In the genomic region with DNA sequence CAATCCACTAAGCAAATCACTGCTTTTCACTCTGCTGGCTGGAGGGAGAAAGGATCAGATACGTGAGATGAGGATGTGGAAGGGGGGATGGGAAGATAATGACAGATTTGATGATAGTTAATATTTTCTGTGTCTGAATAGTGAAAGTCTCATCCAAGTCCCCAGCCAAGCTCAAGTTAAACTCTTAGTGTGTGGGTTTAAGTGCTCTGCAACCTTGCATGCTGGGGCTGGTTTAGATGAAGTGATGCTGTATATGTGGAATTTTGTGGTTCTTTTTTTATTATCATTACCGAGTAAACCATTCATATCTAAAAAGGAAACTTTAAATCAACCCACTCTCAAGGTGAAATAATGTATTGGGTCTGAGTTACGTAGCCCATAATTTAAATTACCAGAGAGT, we compare ENCODE assay signal across 20 cellular contexts.
DNase-seq lines count a peak whose midpoint lies in the region; ATAC-seq, FAIRE-seq and TF ChIP-seq lines count a peak whose summit lies in the region.
"Had no signal": no experiment of that assay in that cellular context is flagged by ENCODE, and none has a peak within 500 bp of the region (broad histone marks: within the 10 kb centered on the region; RNA-seq: fewer than 3 reads in every experiment).

No MANE protein-coding gene starts in this region.

- no peak overlapping the region for H3K4me2 ChIP-seq in GM23338
- no peak overlapping the region for H3K4me2 ChIP-seq in GM12878 (ENCODE audit: control insufficient read depth, insufficient read depth)
- H3K4me2 ChIP-seq in keratinocyte (ENCODE audit: control insufficient read depth, extremely low read depth, insufficient read depth, low read depth, low read length) = peak overlapping the region; percentile 98

- H3K4me1 Mint-ChIP-seq in GM23338 (peaks cover 3% of the 10 kb centered on the region; the same call in 1 of the 3 replicates), CD14-positive monocyte (peaks cover 9% of the 10 kb centered on the region)
- H3K4me1 Mint-ChIP-seq in activated naive CD8-positive, alpha-beta T cell treated with anti-CD3 and anti-CD28 coated beads, Interleukin-2, amount 50 U/mL, for 24 hours = peaks cover 30% of the 10 kb centered on the region

- no peaks in the 10 kb centered on the region for H3K36me3 Mint-ChIP-seq in GM23338 (ENCODE audit: low read depth)
- no peaks in the 10 kb centered on the region for H3K36me3 Mint-ChIP-seq in CD14-positive monocyte
- no peaks in the 10 kb centered on the region for H3K36me3 Mint-ChIP-seq in activated naive CD8-positive, alpha-beta T cell treated with anti-CD3 and anti-CD28 coated beads, Interleukin-2, amount 50 U/mL, for 24 hours (ENCODE audit: low read depth)

- H3K4me3 Mint-ChIP-seq in GM23338 = no peak overlapping the region
- H3K4me3 Mint-ChIP-seq in CD14-positive monocyte = no peak overlapping the region
- no peak overlapping the region for H3K4me3 Mint-ChIP-seq in activated naive CD8-positive, alpha-beta T cell treated with anti-CD3 and anti-CD28 coated beads, Interleukin-2, amount 50 U/mL, for 24 hours

- no peak for TF ChIP-seq EP300 in GM12878 (IDR thresholded peaks at IDR 0.05; ENCODE audit: borderline replicate concordance in 1 of 2, control insufficient read depth in 1 of 2, low read depth in 2 of 2, low read length in 2 of 2)

- H3K27ac ChIP-seq in GM23338 (ENCODE audit: low read depth) (no peak overlapping the region), GM12878 (ENCODE audit: control insufficient read depth, insufficient read depth) (no peak overlapping the region), keratinocyte (ENCODE audit: control insufficient read depth, insufficient read depth, low read length) (peak overlapping the region; percentile 84)
- H3K27ac ChIP-seq: C4-2B had no signal

- CTCF ChIA-PET in GM12878 (lab: Yijun Ruan, JAX) = no interaction called here

- H3K79me2 ChIP-seq in GM23338 (replicated peaks; ENCODE audit: insufficient read depth) = no peaks in the 10 kb centered on the region
- no peaks in the 10 kb centered on the region for H3K79me2 ChIP-seq in GM12878 (ENCODE audit: control insufficient read depth, insufficient read depth, low read length)
- no peaks in the 10 kb centered on the region for H3K79me2 ChIP-seq in keratinocyte (ENCODE audit: control insufficient read depth, insufficient read depth, low read length)

- DNase-seq in Daoy (ENCODE audit: low read depth) = peak; percentile 27
- DNase-seq in GM23338 (ENCODE audit: low spot score) = no peak
- DNase-seq in GM12878 (ENCODE audit: low read depth, low spot score) = no peak
- no peak for DNase-seq in keratinocyte (ENCODE audit: low read depth, low spot score)
- DNase-seq in CD14-positive monocyte (ENCODE audit: low spot score) = no peak
- DNase-seq in activated naive CD8-positive, alpha-beta T cell treated with anti-CD3 and anti-CD28 coated beads, Interleukin-2, amount 50 U/mL, for 24 hours = no peak
- DNase-seq: AML-193, DMS79 treated with DMSO at 0.1 percent for 48 hours, GF-D8, HCEC 1CT, NCI-H1092 treated with DMSO at 0.1 percent for 48 hours, NCI-H1694, NCI-H2081 treated with DMSO at 0.1 percent for 48 hours, SW 1271 had no signal

- ATAC-seq in GM23338 (no peak), GM12878 (no peak), HG03521 (IDR thresholded peaks at IDR 0.05; ENCODE audit: unreplicated experiment) (no peak), HG03039 (IDR thresholded peaks at IDR 0.05; ENCODE audit: unreplicated experiment) (no peak)
- no peak for ATAC-seq in activated naive CD8-positive, alpha-beta T cell treated with anti-CD3 and anti-CD28 coated beads, Interleukin-2, amount 50 U/mL, for 24 hours
- ATAC-seq: Panc1, Right ventricle myocardium inferior had no signal

- intact Hi-C loops in GM12878 (cut with micrococcal nuclease; ENCODE audit: unreplicated experiment) (no loop called here), CD14-positive monocyte (cut with micrococcal nuclease) (no loop called here)

- TF ChIP-seq POLR2A in GM12878 (IDR thresholded peaks at IDR 0.05; ENCODE audit: low read depth, low read length) = no peak

- in situ Hi-C loops in GM12878 (cut with MboI) = no loop called here

- H2AFZ ChIP-seq in GM23338 (peak overlapping the region; percentile 16; the same call in 1 of the 2 replicates), GM12878 (ENCODE audit: control insufficient read depth, low read depth, low read length) (no peak overlapping the region), keratinocyte (ENCODE audit: control insufficient read depth, low read length) (peak overlapping the region; percentile 55)

- no peaks in the 10 kb centered on the region for H3K9me3 ChIP-seq in GM12878 (replicated peaks; ENCODE audit: control insufficient read depth, insufficient read depth, low read length)
- H3K9me3 ChIP-seq in keratinocyte (ENCODE audit: control insufficient read depth, low read depth, low read length) = no peaks in the 10 kb centered on the region

- H3F3A ChIP-seq in GM23338 (replicated peaks; ENCODE audit: low read depth) = no peaks in the 10 kb centered on the region

- H3K9me3 Mint-ChIP-seq in GM23338 (no peaks in the 10 kb centered on the region), CD14-positive monocyte (no peaks in the 10 kb centered on the region)
- H3K9me3 Mint-ChIP-seq in activated naive CD8-positive, alpha-beta T cell treated with anti-CD3 and anti-CD28 coated beads, Interleukin-2, amount 50 U/mL, for 24 hours = no peaks in the 10 kb centered on the region

- POLR2A ChIA-PET in GM12878 (lab: Charles Lee) = interaction anchor here (0.7 kb wide), 1 partner anchor 557 kb away, joined by 3 read pairs; no protein-coding TSS in a partner anchor

- 57% methylated on average over 3 of the region's 3 CpGs for WGBS in GM12878 (ENCODE audit: insufficient coverage, insufficient replicate concordance, low lambda C conversion rate, missing lambda C conversion rate)

- no peaks in the 10 kb centered on the region for H4K20me1 ChIP-seq in GM23338 (replicated peaks; ENCODE audit: insufficient read depth)
- H4K20me1 ChIP-seq in GM12878 (ENCODE audit: control insufficient read depth, insufficient read depth) = no peaks in the 10 kb centered on the region
- no peaks in the 10 kb centered on the region for H4K20me1 ChIP-seq in keratinocyte (ENCODE audit: control insufficient read depth, extremely low read depth, insufficient read depth, low read length)

- H3K36me3 ChIP-seq in GM23338 (ENCODE audit: insufficient read depth) (no peaks in the 10 kb centered on the region), GM12878 (ENCODE audit: control insufficient read depth in 2 of 2, insufficient read depth in 2 of 2, low read length in 1 of 2) (no peaks in the 10 kb centered on the region), keratinocyte (ENCODE audit: control insufficient read depth in 2 of 2, extremely low read depth in 1 of 2, insufficient read depth in 2 of 2, low read length in 2 of 2) (no peaks in the 10 kb centered on the region)

- H3K9me1 ChIP-seq in keratinocyte (ENCODE audit: control insufficient read depth, extremely low read depth, insufficient read depth, low read length) = no peaks in the 10 kb centered on the region

- H3K27me3 Mint-ChIP-seq in GM23338 (ENCODE audit: insufficient read depth, low read depth, poor library complexity) (no peaks in the 10 kb centered on the region), CD14-positive monocyte (ENCODE audit: low read depth in 3 of 3) (peaks cover 0 to 2% (median 0%) of the 10 kb centered on the region in 3 donors)
- H3K27me3 Mint-ChIP-seq in activated naive CD8-positive, alpha-beta T cell treated with anti-CD3 and anti-CD28 coated beads, Interleukin-2, amount 50 U/mL, for 24 hours = no peaks in the 10 kb centered on the region

- TF ChIP-seq CTCF in GM23338 (conservative IDR thresholded peaks at IDR 0.05; ENCODE audit: low read depth in 2 of 2) (no peak), GM12878 (IDR thresholded peaks at IDR 0.05 in 2 of 3, conservative IDR thresholded peaks at IDR 0.05 in 1 of 3; ENCODE audit: control insufficient read depth in 2 of 3, extremely low read depth in 1 of 3, insufficient read depth in 1 of 3, low read depth in 3 of 3, low read length in 3 of 3) (no peak), keratinocyte (optimal IDR thresholded peaks at IDR 0.05 in 1 of 3, IDR thresholded peaks at IDR 0.05 in 1 of 3, conservative IDR thresholded peaks at IDR 0.05 in 1 of 3; ENCODE audit: extremely low read depth in 1 of 3, insufficient read depth in 2 of 3, low read length in 3 of 3) (no peak), CD14-positive monocyte (IDR thresholded peaks at IDR 0.05) (no peak)

- H3K27me3 ChIP-seq in GM23338 (ENCODE audit: insufficient read depth) (no peaks in the 10 kb centered on the region), GM12878 (replicated peaks in 1 of 2; ENCODE audit: control insufficient read depth in 2 of 2, insufficient read depth in 2 of 2, low read length in 1 of 2) (no peaks in the 10 kb centered on the region), keratinocyte (ENCODE audit: control insufficient read depth, extremely low read depth, insufficient read depth, low read length) (no peaks in the 10 kb centered on the region)

- H3K9me2 ChIP-seq in GM23338 (ENCODE audit: insufficient read depth) = no peaks in the 10 kb centered on the region

- no TSS peak for BruUV-seq in GM12878 (replicated peaks; lab: Mats Ljungman, UMichigan)

- no peak overlapping the region for H3K27ac Mint-ChIP-seq in GM23338
- no peak overlapping the region for H3K27ac Mint-ChIP-seq in CD14-positive monocyte
- H3K27ac Mint-ChIP-seq in activated naive CD8-positive, alpha-beta T cell treated with anti-CD3 and anti-CD28 coated beads, Interleukin-2, amount 50 U/mL, for 24 hours = no peak overlapping the region

- H3K4me3 ChIP-seq in GM23338 (no peak overlapping the region), GM12878 (no peak overlapping the region), keratinocyte (ENCODE audit: control insufficient read depth in 2 of 3, extremely low read depth in 1 of 3, insufficient read depth in 2 of 3, low read depth in 1 of 3, low read length in 3 of 3) (peak overlapping the region in 2 of 3 experiments; percentile 56 to 73)

- H3K9ac ChIP-seq in GM12878 (ENCODE audit: control insufficient read depth, insufficient read depth, low read length) (no peak overlapping the region), keratinocyte (ENCODE audit: control insufficient read depth, extremely low read depth, insufficient read depth, low read length) (peak overlapping the region; percentile 65)

- FAIRE-seq in GM12878 (lab: Jason Lieb, UNC) = no peak
- FAIRE-seq in keratinocyte (lab: Jason Lieb, UNC) = peak; percentile 78
- FAIRE-seq: GM12891 had no signal

- no peaks in the 10 kb centered on the region for H3K4me1 ChIP-seq in GM23338 (ENCODE audit: insufficient read depth)
- H3K4me1 ChIP-seq in GM12878 (ENCODE audit: control insufficient read depth, insufficient read depth, low read length) = peaks cover 22% of the 10 kb centered on the region
- H3K4me1 ChIP-seq in keratinocyte (ENCODE audit: control insufficient read depth, extremely low read depth, insufficient read depth, low read length) = peaks cover 28% of the 10 kb centered on the region

- dilution Hi-C loops in keratinocyte (cut with MboI; ENCODE audit: extremely low pct_ligation_motif_present, low sequenced_read_pairs) = no loop called here

- RAD21 ChIA-PET in GM12878 (lab: Charles Lee; ENCODE audit: unreplicated experiment) = no interaction called here

- TF ChIP-seq RAD21 in GM12878 (IDR thresholded peaks at IDR 0.05; ENCODE audit: insufficient read depth, low read depth, low read length) = no peak

- SMC1A ChIA-PET in GM12878 (lab: Charles Lee; ENCODE audit: uncharacterized antibody, unreplicated experiment) = interaction anchor here (2.8 kb wide), 1 partner anchor 665 kb away, joined by 10 read pairs; no protein-coding TSS in a partner anchor

Comparison
In these comparisons a context has a peak if more than half of its experiments do, and no peak if none do; other contexts are left out.
1. H3K4me3 ChIP-seq: peak in keratinocyte (2 of 3); none in GM23338 (single experiment) and GM12878 (single experiment).